ENCODE assay signal across 12 cellular contexts in the genomic region with DNA sequence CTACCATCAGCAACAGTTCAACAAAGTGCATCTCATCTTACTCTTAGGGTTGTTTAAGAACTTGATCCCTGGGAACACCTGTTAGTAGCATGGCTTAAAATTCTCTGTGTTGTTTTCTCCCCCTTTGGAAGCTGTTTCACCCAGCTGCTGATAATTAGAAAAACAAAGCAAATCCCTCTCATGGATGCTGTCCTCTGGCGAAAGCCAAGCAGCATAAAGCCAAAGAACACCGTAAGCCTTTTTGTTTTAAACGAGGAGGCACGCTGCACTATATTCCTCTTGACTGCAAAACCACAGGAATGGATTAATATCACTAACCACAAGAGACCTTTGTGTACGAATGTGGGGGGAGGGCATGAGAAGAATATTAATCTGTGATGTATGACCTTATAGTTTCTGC.
DNase-seq lines count a peak whose midpoint lies in the region; ATAC-seq, FAIRE-seq and TF ChIP-seq lines count a peak whose summit lies in the region.
"Had no signal": no experiment of that assay in that cellular context is flagged by ENCODE, and none has a peak within 500 bp of the region (broad histone marks: within the 10 kb centered on the region; RNA-seq: fewer than 3 reads in every experiment).

No MANE protein-coding gene starts in this region.

- no peak overlapping the region for H3K4me3 ChIP-seq in lower leg skin (ENCODE audit: low read depth, poor library complexity, severe bottlenecking)
- H3K4me3 ChIP-seq: K562, SJSA1, transverse colon had no signal

- ATAC-seq in HG02798 (IDR thresholded peaks at IDR 0.05; ENCODE audit: poor library complexity, unreplicated experiment) (no peak), GM19023 (IDR thresholded peaks at IDR 0.05; ENCODE audit: unreplicated experiment) (no peak), HG03280 (IDR thresholded peaks at IDR 0.05; ENCODE audit: unreplicated experiment) (no peak)
- ATAC-seq: K562 had no signal

- WGBS in lower leg skin, 2 donors = 54 to 58% methylated on average over 5 of the region's 5 CpGs

- DNase-seq in D721Med (ENCODE audit: insufficient read length, low spot score) (no peak), NCI-H524 treated with DMSO at 0.1 percent for 48 hours (lab: John Stamatoyannopoulos, UW) (peak; percentile 99), epidermal melanocyte (ENCODE audit: insufficient read length, low spot score) (peak; percentile 27), myocyte (ENCODE audit: low read depth) (peak; percentile 85), lower leg skin (ENCODE audit: low spot score in 2 of 2) (no peak)
- DNase-seq: activated CD4-positive, alpha-beta T cell treated with anti-CD3 and anti-CD28 coated beads for 1 hour; transverse colon had no signal

- TF ChIP-seq CTCF in D721Med (IDR thresholded peaks at IDR 0.05; ENCODE audit: insufficient read depth, missing control alignments) (no peak), lower leg skin (IDR thresholded peaks at IDR 0.05) (no peak)

- TF ChIP-seq POLR2A in lower leg skin (IDR thresholded peaks at IDR 0.05) = no peak

- intact Hi-C loops in lower leg skin (cut with DNase I; ENCODE audit: low total_unique reads) = no loop called here

- peak; percentile 88 for FAIRE-seq in D721Med (lab: Jason Lieb, UNC)
- FAIRE-seq: K562 had no signal

Comparison
In these comparisons a context has a peak if more than half of its experiments do, and no peak if none do; other contexts are left out.
1. DNase-seq: peak in NCI-H524 treated with DMSO at 0.1 percent for 48 hours (single experiment), epidermal melanocyte (single experiment) and myocyte (single experiment); none in D721Med (single experiment) and lower leg skin (0 of 2).